ENCODE assay signal across 14 cellular contexts in genomic region chr3:196947860-196948441, GRCh38. TPM values are rescaled to one million over a fixed set of nuclear protein-coding genes. Genes with fewer than 3 reads are reported as not detected.
DNase-seq lines count a peak whose midpoint lies in the region; ATAC-seq and TF ChIP-seq lines count a peak whose summit lies in the region.
"Had no signal": no experiment of that assay in that cellular context is flagged by ENCODE, and none has a peak within 500 bp of the region (broad histone marks: within the 10 kb centered on the region; RNA-seq: fewer than 3 reads in every experiment).

No MANE protein-coding gene starts in this region.

- no peaks in the 10 kb centered on the region for H3K9me3 ChIP-seq in mucosa of descending colon
- H3K9me3 ChIP-seq: A549, BE2C had no signal

- H3K4me1 ChIP-seq in mucosa of descending colon (ENCODE audit: low read depth) = peaks cover 8% of the 10 kb centered on the region
- H3K4me1 ChIP-seq: BE2C had no signal

- TF ChIP-seq CTCF in WTC11 (IDR thresholded peaks at IDR 0.05) (no peak), mucosa of descending colon (IDR thresholded peaks at IDR 0.05) (no peak)

- peak overlapping the region in 1 of 2 donors; percentile 69 for H3K27ac Mint-ChIP-seq in stimulated activated naive CD8-positive, alpha-beta T cell treated with anti-CD3 and anti-CD28 coated beads, Interleukin-15, amount 100 ng/mL, for 72 hours
- no peak overlapping the region for H3K27ac Mint-ChIP-seq in WTC11
- H3K27ac Mint-ChIP-seq: CD4-positive, alpha-beta memory T cell; HFFc6 had no signal

- DNase-seq in stimulated activated naive CD8-positive, alpha-beta T cell treated with anti-CD3 and anti-CD28 coated beads, Interleukin-15, amount 100 ng/mL, for 72 hours = no peak
- DNase-seq in stimulated activated naive CD8-positive, alpha-beta T cell treated with anti-CD3 and anti-CD28 coated beads, Interleukin-15, Interleukin-2, amounts not matched to agents 100 U/mL and 50 U/mL, for 24 hours = no peak
- DNase-seq in WTC11 (ENCODE audit: low spot score) = no peak
- DNase-seq in mucosa of descending colon = no peak
- DNase-seq: CD4-positive, alpha-beta memory T cell; DND-41; GDM1; HCEC 1CT; HFFc6 had no signal

- H3K4me3 ChIP-seq in mucosa of descending colon = no peak overlapping the region
- H3K4me3 ChIP-seq: A549 had no signal

- CTCF ChIA-PET in WTC11 (lab: Charles Lee) = interaction anchor here (0.7 to 1.6 kb wide), 7 partner anchors 22 to 339 kb away, joined by 3 to 10 read pairs (median 5); partner anchors contain the start of genes MELTF and SENP5

- peak; percentile 34 for ATAC-seq in stimulated activated naive CD8-positive, alpha-beta T cell treated with anti-CD3 and anti-CD28 coated beads, Interleukin-15, amount 100 ng/mL, for 72 hours
- no peak for ATAC-seq in stimulated activated naive CD8-positive, alpha-beta T cell treated with anti-CD3 and anti-CD28 coated beads, Interleukin-15, Interleukin-2, amounts not matched to agents 100 U/mL and 50 U/mL, for 24 hours
- ATAC-seq in WTC11 (no peak), mucosa of descending colon (peak; percentile 2), HG02973 (IDR thresholded peaks at IDR 0.05; ENCODE audit: unreplicated experiment) (no peak), GM21423 (IDR thresholded peaks at IDR 0.05; ENCODE audit: unreplicated experiment) (no peak), HG02870 (IDR thresholded peaks at IDR 0.05; ENCODE audit: unreplicated experiment) (no peak)

- no peaks in the 10 kb centered on the region for H3K9me3 Mint-ChIP-seq in stimulated activated naive CD8-positive, alpha-beta T cell treated with anti-CD3 and anti-CD28 coated beads, Interleukin-15, amount 100 ng/mL, for 72 hours
- H3K9me3 Mint-ChIP-seq in WTC11 = no peaks in the 10 kb centered on the region
- H3K9me3 Mint-ChIP-seq: HFFc6 had no signal

- H3K36me3 ChIP-seq in mucosa of descending colon (ENCODE audit: low read depth) = no peaks in the 10 kb centered on the region

- H3K4me3 Mint-ChIP-seq in stimulated activated naive CD8-positive, alpha-beta T cell treated with anti-CD3 and anti-CD28 coated beads, Interleukin-15, amount 100 ng/mL, for 72 hours = no peak overlapping the region
- H3K4me3 Mint-ChIP-seq in WTC11 = no peak overlapping the region
- H3K4me3 Mint-ChIP-seq: CD4-positive, alpha-beta memory T cell; HFFc6 had no signal

- no peaks in the 10 kb centered on the region for H3K27me3 Mint-ChIP-seq in stimulated activated naive CD8-positive, alpha-beta T cell treated with anti-CD3 and anti-CD28 coated beads, Interleukin-15, amount 100 ng/mL, for 72 hours
- H3K27me3 Mint-ChIP-seq in WTC11 (ENCODE audit: low read depth) = no peaks in the 10 kb centered on the region
- H3K27me3 Mint-ChIP-seq: CD4-positive, alpha-beta memory T cell had no signal

- intact Hi-C loops in mucosa of descending colon (cut with DNase I, micrococcal nuclease) = no loop called here

- POLR2A ChIA-PET in WTC11 (lab: Charles Lee) = no interaction called here

- peaks cover 28% of the 10 kb centered on the region for H3K4me1 Mint-ChIP-seq in stimulated activated naive CD8-positive, alpha-beta T cell treated with anti-CD3 and anti-CD28 coated beads, Interleukin-15, amount 100 ng/mL, for 72 hours
- peaks cover 24% of the 10 kb centered on the region for H3K4me1 Mint-ChIP-seq in WTC11

- no peaks in the 10 kb centered on the region for H3K36me3 Mint-ChIP-seq in WTC11

TF ChIP-seq in WTC11, 78 proteins besides CTCF, POLR2A, EP300 and RAD21:
- TF ChIP-seq FOXK1 (CRISPR knock-in tag; IDR thresholded peaks at IDR 0.05) = no peak
- 0 out of 2 replicates have a peak, but pooled peaks have one; percentile 4 for TF ChIP-seq USF1 (CRISPR knock-in tag; IDR thresholded peaks at IDR 0.05)
TF ChIP-seq in WTC11: peak in this region for 1.

RNA-seq across cellular contexts. Expression of gene NCBP2, which starts 5.6 kb away (rescaled TPM):
- 96.5 to 100.0 TPM (median 96.9 TPM) in 3 replicates for total RNA-seq in WTC11 (2021)
- 10 to 100 TPM; 48.0 to 57.3 (median 55.0) TPM for total RNA-seq in mucosa of descending colon

RNA-seq across cellular contexts. Expression of gene PIGZ, which starts 20.7 kb away (rescaled TPM):
- total RNA-seq in WTC11 (2021) (0.21 to 0.55 TPM (median 0.37 TPM) in 3 replicates), mucosa of descending colon (100 to 1,000 TPM in 2 of 3 donors, 10 to 100 TPM in 1; 29.1 to 131 (median 122) TPM)

Comparison
In these comparisons a context has a peak if more than half of its experiments do, and no peak if none do; other contexts are left out.
1. ATAC-seq: peak in stimulated activated naive CD8-positive, alpha-beta T cell treated with anti-CD3 and anti-CD28 coated beads, Interleukin-15, amount 100 ng/mL, for 72 hours (single experiment) and mucosa of descending colon (single experiment); none in stimulated activated naive CD8-positive, alpha-beta T cell treated with anti-CD3 and anti-CD28 coated beads, Interleukin-15, Interleukin-2, amounts not matched to agents 100 U/mL and 50 U/mL, for 24 hours (single experiment), WTC11 (single experiment), HG02973 (single experiment), GM21423 (single experiment) and HG02870 (single experiment).
2. RNA of gene PIGZ, which starts 20.7 kb away (total RNA-seq): 29.1 to 131 TPM in mucosa of descending colon; 0.21 to 0.55 TPM in WTC11; every median in the first group is over 10 times any median in the second.